ENCODE assay signal across 18 cellular contexts in genomic region chr7:77284633-77285032, GRCh38.
"Had no signal": no experiment of that assay in that cellular context is flagged by ENCODE, and none has a peak within 500 bp of the region (broad histone marks: within the 10 kb centered on the region; RNA-seq: fewer than 3 reads in every experiment).

No MANE protein-coding gene starts in this region.

- DNase-seq: IMR-90, Kasumi-1, KG1, MM.1S, NCI-H1092 treated with DMSO at 0.1 percent for 48 hours, NCI-H1436, NCI-H187, NCI-H2081, NCI-H2107, NCI-H2227 treated with DMSO at 0.1 percent for 48 hours, NCI-H524, NCI-H748 treated with DMSO at 0.1 percent for 48 hours, Right ventricle myocardium superior, RPMI8226, SIG-M5 had no signal

- H3K27ac ChIP-seq: SJSA1, SK-N-MC had no signal

- H3K36me3 ChIP-seq: SJSA1 had no signal

- H3K4me3 ChIP-seq: SJSA1, SK-N-MC had no signal

- H3K4me1 ChIP-seq: SJSA1 had no signal

- ATAC-seq: HepG2 had no signal

- H3K27me3 ChIP-seq: SJSA1 had no signal
